ENCODE assay signal across 2 cellular contexts in the genomic region with DNA sequence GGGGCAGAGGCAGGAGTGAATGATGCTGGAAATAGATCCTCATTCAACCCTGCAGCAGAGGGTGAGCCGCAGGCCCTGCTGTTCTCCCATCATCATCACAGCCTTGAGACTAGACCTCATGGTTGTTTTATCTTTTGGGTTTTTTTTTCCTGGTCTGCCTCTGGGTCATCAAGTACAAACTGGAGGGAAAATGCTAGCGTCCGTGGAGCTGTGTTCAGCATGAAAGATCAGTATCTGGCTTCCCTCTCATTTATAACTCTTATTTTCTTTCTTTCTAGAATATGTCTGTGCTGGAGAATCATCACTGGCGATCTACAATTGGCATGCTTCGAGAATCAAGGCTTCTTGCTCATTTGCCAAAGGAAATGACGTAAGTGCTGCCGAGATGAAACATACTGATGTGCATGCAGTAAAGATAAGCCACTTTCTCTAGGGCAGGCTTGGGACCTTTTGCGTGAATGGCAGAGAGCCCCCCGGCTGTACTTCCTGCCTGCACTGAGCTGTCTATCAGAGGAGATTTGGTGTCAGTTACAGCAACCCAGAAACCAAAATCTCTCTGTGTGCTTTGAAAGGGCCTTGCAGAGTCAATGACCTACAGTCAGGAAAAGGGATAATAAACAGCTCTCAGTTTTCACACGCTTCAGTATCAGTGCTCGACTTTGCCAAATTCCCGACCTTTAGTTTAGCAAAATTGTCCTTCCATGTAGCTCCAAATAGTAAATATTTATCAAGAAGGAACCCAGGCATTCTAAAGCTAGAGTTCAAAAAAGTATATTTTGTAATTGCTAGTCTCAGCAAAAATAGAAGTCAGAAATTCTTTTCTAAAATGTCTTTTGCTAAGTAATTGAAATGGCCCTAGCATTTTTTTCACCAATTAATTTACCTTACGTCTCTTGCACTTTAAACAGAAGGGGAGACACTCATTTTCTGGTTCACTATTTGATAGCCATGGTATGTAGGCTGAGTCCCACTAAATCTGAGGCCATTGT.
TF ChIP-seq lines count a peak whose summit lies in the region.

No MANE protein-coding gene starts in this region.

TF ChIP-seq in PFSK-1, 5 proteins besides CTCF, POLR2A, EP300 and RAD21 (continued from another document):
- TF ChIP-seq TAF1 (IDR thresholded peaks at IDR 0.05; ENCODE audit: borderline replicate concordance, insufficient read depth, low read length) (peak; percentile 73; the same call in 1 of the 2 replicates), POLR2AphosphoS5 (IDR thresholded peaks at IDR 0.05; ENCODE audit: low read depth, low read length) (peak; percentile 30; the same call in 1 of the 2 replicates)

TF ChIP-seq in WTC11, 78 proteins besides CTCF, POLR2A, EP300 and RAD21 (continued from another document):
- TF ChIP-seq, protein P1, sequence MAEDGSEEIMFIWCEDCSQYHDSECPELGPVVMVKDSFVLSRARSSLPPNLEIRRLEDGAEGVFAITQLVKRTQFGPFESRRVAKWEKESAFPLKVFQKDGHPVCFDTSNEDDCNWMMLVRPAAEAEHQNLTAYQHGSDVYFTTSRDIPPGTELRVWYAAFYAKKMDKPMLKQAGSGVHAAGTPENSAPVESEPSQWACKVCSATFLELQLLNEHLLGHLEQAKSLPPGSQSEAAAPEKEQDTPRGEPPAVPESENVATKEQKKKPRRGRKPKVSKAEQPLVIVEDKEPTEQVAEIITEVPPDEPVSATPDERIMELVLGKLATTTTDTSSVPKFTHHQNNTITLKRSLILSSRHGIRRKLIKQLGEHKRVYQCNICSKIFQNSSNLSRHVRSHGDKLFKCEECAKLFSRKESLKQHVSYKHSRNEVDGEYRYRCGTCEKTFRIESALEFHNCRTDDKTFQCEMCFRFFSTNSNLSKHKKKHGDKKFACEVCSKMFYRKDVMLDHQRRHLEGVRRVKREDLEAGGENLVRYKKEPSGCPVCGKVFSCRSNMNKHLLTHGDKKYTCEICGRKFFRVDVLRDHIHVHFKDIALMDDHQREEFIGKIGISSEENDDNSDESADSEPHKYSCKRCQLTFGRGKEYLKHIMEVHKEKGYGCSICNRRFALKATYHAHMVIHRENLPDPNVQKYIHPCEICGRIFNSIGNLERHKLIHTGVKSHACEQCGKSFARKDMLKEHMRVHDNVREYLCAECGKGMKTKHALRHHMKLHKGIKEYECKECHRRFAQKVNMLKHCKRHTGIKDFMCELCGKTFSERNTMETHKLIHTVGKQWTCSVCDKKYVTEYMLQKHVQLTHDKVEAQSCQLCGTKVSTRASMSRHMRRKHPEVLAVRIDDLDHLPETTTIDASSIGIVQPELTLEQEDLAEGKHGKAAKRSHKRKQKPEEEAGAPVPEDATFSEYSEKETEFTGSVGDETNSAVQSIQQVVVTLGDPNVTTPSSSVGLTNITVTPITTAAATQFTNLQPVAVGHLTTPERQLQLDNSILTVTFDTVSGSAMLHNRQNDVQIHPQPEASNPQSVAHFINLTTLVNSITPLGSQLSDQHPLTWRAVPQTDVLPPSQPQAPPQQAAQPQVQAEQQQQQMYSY (CRISPR knock-in tag; IDR thresholded peaks at IDR 0.05) = no peak
- TF ChIP-seq, protein P2, sequence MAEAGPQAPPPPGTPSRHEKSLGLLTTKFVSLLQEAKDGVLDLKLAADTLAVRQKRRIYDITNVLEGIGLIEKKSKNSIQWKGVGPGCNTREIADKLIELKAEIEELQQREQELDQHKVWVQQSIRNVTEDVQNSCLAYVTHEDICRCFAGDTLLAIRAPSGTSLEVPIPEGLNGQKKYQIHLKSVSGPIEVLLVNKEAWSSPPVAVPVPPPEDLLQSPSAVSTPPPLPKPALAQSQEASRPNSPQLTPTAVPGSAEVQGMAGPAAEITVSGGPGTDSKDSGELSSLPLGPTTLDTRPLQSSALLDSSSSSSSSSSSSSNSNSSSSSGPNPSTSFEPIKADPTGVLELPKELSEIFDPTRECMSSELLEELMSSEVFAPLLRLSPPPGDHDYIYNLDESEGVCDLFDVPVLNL (CRISPR knock-in tag; IDR thresholded peaks at IDR 0.05; ENCODE audit: borderline replicate concordance, low read depth) = no peak
- TF ChIP-seq, protein P3, sequence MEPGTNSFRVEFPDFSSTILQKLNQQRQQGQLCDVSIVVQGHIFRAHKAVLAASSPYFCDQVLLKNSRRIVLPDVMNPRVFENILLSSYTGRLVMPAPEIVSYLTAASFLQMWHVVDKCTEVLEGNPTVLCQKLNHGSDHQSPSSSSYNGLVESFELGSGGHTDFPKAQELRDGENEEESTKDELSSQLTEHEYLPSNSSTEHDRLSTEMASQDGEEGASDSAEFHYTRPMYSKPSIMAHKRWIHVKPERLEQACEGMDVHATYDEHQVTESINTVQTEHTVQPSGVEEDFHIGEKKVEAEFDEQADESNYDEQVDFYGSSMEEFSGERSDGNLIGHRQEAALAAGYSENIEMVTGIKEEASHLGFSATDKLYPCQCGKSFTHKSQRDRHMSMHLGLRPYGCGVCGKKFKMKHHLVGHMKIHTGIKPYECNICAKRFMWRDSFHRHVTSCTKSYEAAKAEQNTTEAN (CRISPR knock-in tag; IDR thresholded peaks at IDR 0.05) = no peak
- TF ChIP-seq AR (CRISPR knock-in tag; IDR thresholded peaks at IDR 0.05) (no peak), TCF7 (CRISPR knock-in tag; IDR thresholded peaks at IDR 0.05; ENCODE audit: low read depth) (no peak), TP53 (CRISPR knock-in tag; IDR thresholded peaks at IDR 0.05) (no peak), SMAD4 (CRISPR knock-in tag; IDR thresholded peaks at IDR 0.05) (no peak), STAT6 (CRISPR knock-in tag; conservative IDR thresholded peaks at IDR 0.05; ENCODE audit: low read depth) (no peak), CBFB (CRISPR knock-in tag; IDR thresholded peaks at IDR 0.05; ENCODE audit: low read depth) (no peak), ZNF317 (CRISPR knock-in tag; IDR thresholded peaks at IDR 0.05; ENCODE audit: borderline replicate concordance, low read depth) (no peak), OVOL2 (CRISPR knock-in tag; IDR thresholded peaks at IDR 0.05; ENCODE audit: borderline replicate concordance) (no peak), PRRX2 (CRISPR knock-in tag; IDR thresholded peaks at IDR 0.05) (no peak)
- TF ChIP-seq, protein P4, sequence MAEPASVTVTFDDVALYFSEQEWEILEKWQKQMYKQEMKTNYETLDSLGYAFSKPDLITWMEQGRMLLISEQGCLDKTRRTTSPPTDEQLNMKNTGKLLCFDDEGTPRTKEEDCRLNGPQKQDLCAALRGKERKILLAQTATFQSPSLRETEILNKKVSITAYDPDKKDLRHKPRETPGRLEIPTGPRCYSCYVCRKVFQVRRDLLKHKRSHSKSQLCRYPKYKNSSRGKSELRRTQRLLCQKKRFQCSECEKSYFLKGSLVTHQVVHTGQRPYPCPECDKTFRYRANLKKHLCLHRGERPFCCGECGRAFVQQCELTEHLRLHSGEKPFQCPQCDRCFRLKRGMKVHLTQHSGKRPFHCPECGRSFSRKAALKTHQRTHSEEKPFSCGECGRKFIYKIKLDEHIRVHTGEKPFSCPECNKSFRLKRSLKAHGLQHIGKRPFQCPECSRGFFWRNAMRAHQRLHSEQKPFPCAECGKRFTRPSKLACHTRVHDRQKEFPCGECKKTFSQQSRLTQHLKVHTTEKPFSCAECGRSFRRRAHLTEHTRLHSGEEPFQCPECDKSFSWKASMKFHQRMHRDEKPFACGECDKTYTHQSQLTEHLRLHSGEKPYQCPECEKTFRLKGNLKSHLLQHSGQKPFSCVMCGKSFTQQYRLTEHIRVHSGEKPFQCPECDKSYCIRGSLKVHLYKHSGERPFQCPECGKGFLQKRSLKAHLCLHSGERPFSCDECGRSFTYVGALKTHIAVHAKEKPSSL (CRISPR knock-in tag; conservative IDR thresholded peaks at IDR 0.05) = no peak
